Comparison of ENCODE assay signal across 13 cellular contexts in genomic region chr5:128695791-128696520, GRCh38.
DNase-seq lines count a peak whose midpoint lies in the region; ATAC-seq, FAIRE-seq and TF ChIP-seq lines count a peak whose summit lies in the region.
"Had no signal": no experiment of that assay in that cellular context is flagged by ENCODE, and none has a peak within 500 bp of the region (broad histone marks: within the 10 kb centered on the region; RNA-seq: fewer than 3 reads in every experiment).

No MANE protein-coding gene starts in this region.

- FAIRE-seq in bronchial epithelial cell (lab: Jason Lieb, UNC) = no peak

- no peaks in the 10 kb centered on the region for H4K20me1 ChIP-seq in KMS-11 (ENCODE audit: insufficient read depth)

- intact Hi-C loops in posterior vena cava (cut with DNase I) = no loop called here

- TF ChIP-seq CTCF in KMS-11 (conservative IDR thresholded peaks at IDR 0.05; ENCODE audit: low read depth, low read length) (peak; percentile 25; the same call in 1 of the 2 replicates), bronchial epithelial cell (IDR thresholded peaks at IDR 0.05; ENCODE audit: insufficient read depth, low read length, severe bottlenecking) (peak; percentile 29), mesothelial cell of epicardium (IDR thresholded peaks at IDR 0.05; ENCODE audit: unreplicated experiment) (peak; percentile 28)

- no peaks in the 10 kb centered on the region for H3K27me3 Mint-ChIP-seq in mesothelial cell of epicardium (ENCODE audit: low read depth)

- H3K4me3 Mint-ChIP-seq in mesothelial cell of epicardium = no peak overlapping the region

- H3K4me3 ChIP-seq in KMS-11 (IDR thresholded peaks at IDR 0.05; ENCODE audit: insufficient read depth, low read depth, low read length) (no peak overlapping the region), bronchial epithelial cell (ENCODE audit: low read depth, low read length) (no peak overlapping the region)
- H3K4me3 ChIP-seq: left ventricle myocardium inferior, thyroid gland had no signal

- H3K4me1 ChIP-seq in KMS-11 (ENCODE audit: low read depth, poor library complexity, severe bottlenecking) = no peaks in the 10 kb centered on the region
- H3K4me1 ChIP-seq: left ventricle myocardium inferior, thyroid gland had no signal

- H2AFZ ChIP-seq in KMS-11 (ENCODE audit: low read depth) = no peak overlapping the region

- H3K27me3 ChIP-seq in KMS-11 (ENCODE audit: insufficient read depth, low read depth) (no peaks in the 10 kb centered on the region), bronchial epithelial cell (ENCODE audit: control insufficient read depth, insufficient read depth, low read length) (peaks cover 3% of the 10 kb centered on the region)
- H3K27me3 ChIP-seq: thyroid gland had no signal

- no peak overlapping the region for H3K4me2 ChIP-seq in KMS-11

- DNase-seq in EH (ENCODE audit: low read depth) = peak; percentile 17
- DNase-seq in bronchial epithelial cell (ENCODE audit: low read depth) = peak; percentile 9
- no peak for DNase-seq in mesothelial cell of epicardium (ENCODE audit: low spot score in 2 of 2, unreplicated experiment in 2 of 2)
- no peak for DNase-seq in NCI-H2081 (lab: John Stamatoyannopoulos, UW)
- DNase-seq in posterior vena cava (ENCODE audit: low spot score) = no peak
- no peak for DNase-seq in NCI-H526 treated with DMSO at 0.1 percent for 48 hours (lab: John Stamatoyannopoulos, UW)
- DNase-seq: activated T-cell treated with anti-CD3 and anti-CD28 coated beads for 4 hours, left ventricle myocardium inferior, NCI-H226, SHP77 treated with DMSO at 0.1 percent for 48 hours, thyroid gland had no signal

- ATAC-seq in GM21515 (IDR thresholded peaks at IDR 0.05; ENCODE audit: unreplicated experiment) = no peak

- H3K9me3 Mint-ChIP-seq in mesothelial cell of epicardium = peaks cover 16% of the 10 kb centered on the region

- H3K9ac ChIP-seq in KMS-11 = no peak overlapping the region

- no peaks in the 10 kb centered on the region for H3K36me3 ChIP-seq in KMS-11 (ENCODE audit: insufficient read depth)
- no peaks in the 10 kb centered on the region for H3K36me3 ChIP-seq in bronchial epithelial cell (ENCODE audit: control insufficient read depth, insufficient read depth, low read length)
- H3K36me3 ChIP-seq: left ventricle myocardium inferior, thyroid gland had no signal

- peak overlapping the region; percentile 50 for H3K27ac Mint-ChIP-seq in mesothelial cell of epicardium

- H3K27ac ChIP-seq in KMS-11 = no peak overlapping the region
- H3K27ac ChIP-seq: left ventricle myocardium inferior, thyroid gland had no signal

- no peaks in the 10 kb centered on the region for H3K79me2 ChIP-seq in KMS-11 (ENCODE audit: insufficient read depth, low read depth)

- H3K36me3 Mint-ChIP-seq in mesothelial cell of epicardium = peaks cover 5% of the 10 kb centered on the region

- H3K4me1 Mint-ChIP-seq in mesothelial cell of epicardium = peaks cover 22% of the 10 kb centered on the region

Comparison
In these comparisons a context has a peak if more than half of its experiments do, and no peak if none do; other contexts are left out.
1. DNase-seq: peak in EH (single experiment) and bronchial epithelial cell (single experiment); none in mesothelial cell of epicardium (0 of 2), NCI-H2081 (0 of 2), posterior vena cava (single experiment) and NCI-H526 treated with DMSO at 0.1 percent for 48 hours (single experiment).
2. Peak in every context shown above with its lines, with median percentiles within 50 percentile points of each other: CTCF ChIP-seq.